In the genomic region with DNA sequence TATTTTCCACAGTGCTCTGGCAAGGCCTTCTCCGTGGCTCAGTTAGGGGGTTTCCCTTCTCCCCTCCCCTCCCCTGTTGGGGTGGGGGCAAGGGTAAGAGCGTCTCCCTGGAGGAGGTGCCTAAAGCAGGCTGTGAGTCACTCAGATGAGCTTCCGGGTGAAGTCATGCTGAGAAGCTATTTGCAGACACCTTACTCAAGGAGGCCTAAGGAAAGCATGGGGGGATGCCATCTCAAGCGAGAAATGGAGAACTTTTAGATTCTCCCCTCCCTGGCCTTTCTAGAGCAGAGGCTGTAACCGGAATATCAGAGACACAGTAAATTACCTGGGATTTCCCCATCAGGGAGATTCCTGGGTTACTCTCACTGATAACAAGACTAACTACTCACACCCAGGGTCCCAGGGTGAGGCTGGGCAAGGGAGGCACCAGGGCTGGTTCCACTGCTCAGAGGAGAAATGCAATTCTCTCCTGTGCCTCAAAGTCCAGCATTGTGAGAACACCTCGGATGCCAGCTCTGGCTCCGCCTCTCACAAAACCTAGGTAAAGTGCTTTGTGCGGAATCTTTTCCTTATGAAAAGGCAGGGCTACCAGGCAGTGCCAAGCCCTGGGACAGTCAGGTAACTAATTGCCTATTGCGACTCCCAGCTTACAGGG, we compare ENCODE assay signal across 9 cellular contexts.
DNase-seq lines count a peak whose midpoint lies in the region; ATAC-seq and TF ChIP-seq lines count a peak whose summit lies in the region.
"Had no signal": no experiment of that assay in that cellular context is flagged by ENCODE, and none has a peak within 500 bp of the region (broad histone marks: within the 10 kb centered on the region; RNA-seq: fewer than 3 reads in every experiment).

No MANE protein-coding gene starts in this region.

- peaks cover 0 to 6% of the 10 kb centered on the region in 2 donors for H3K27me3 Mint-ChIP-seq in CD4-positive, alpha-beta memory T cell
- H3K27me3 Mint-ChIP-seq in WTC11 (ENCODE audit: low read depth): no peaks in the 10 kb centered on the region
- H3K27me3 Mint-ChIP-seq in central memory CD8-positive, alpha-beta T cell: peaks cover 37% of the 10 kb centered on the region

- H3K4me3 Mint-ChIP-seq in CD4-positive, alpha-beta memory T cell: peak overlapping the region in 4 of 8 donors; percentile 22 to 71 (median 36)
- peak overlapping the region; percentile 20 for H3K4me3 Mint-ChIP-seq in WTC11
- no peak overlapping the region for H3K4me3 Mint-ChIP-seq in central memory CD8-positive, alpha-beta T cell

- peak overlapping the region in 6 of 7 donors; percentile 24 to 83 (median 80) for H3K27ac Mint-ChIP-seq in CD4-positive, alpha-beta memory T cell
- peak overlapping the region; percentile 68; the same call in 1 of the 2 replicates for H3K27ac Mint-ChIP-seq in WTC11
- H3K27ac Mint-ChIP-seq in central memory CD8-positive, alpha-beta T cell (ENCODE audit: low read depth): no peak overlapping the region

- POLR2A ChIA-PET in CD4-positive, alpha-beta memory T cell (lab: Charles Lee; ENCODE audit: partially characterized antibody): interaction anchor here (1.1 to 1.8 kb wide), 4 partner anchors 12 to 123 kb away, joined by 4 to 7 read pairs (median 6); a partner anchor contains a TSS
- POLR2A ChIA-PET in WTC11 (lab: Charles Lee): interaction anchor here (1.2 to 1.5 kb wide), 2 partner anchors 17 to 123 kb away, joined by 3 to 7 read pairs; a partner anchor contains a TSS

- DNase-seq in CD4-positive, alpha-beta memory T cell: peak; percentile 56 to 96 (median 68)
- DNase-seq in HT1080 (ENCODE audit: low read depth) (peak; percentile 84), WTC11 (ENCODE audit: low spot score) (peak; percentile 57), omental fat pad (ENCODE audit: low spot score) (no peak), NCI-H2081 (lab: John Stamatoyannopoulos, UW) (no peak), DMS153 treated with DMSO at 0.1 percent for 48 hours (lab: John Stamatoyannopoulos, UW; ENCODE audit: unreplicated experiment) (no peak)
- DNase-seq in central memory CD8-positive, alpha-beta T cell (ENCODE audit: low spot score in 2 of 2): peak in 1 of 2 donors; percentile 37

- H3K9me3 Mint-ChIP-seq in CD4-positive, alpha-beta memory T cell: peaks cover 0 to 2% (median 0%) of the 10 kb centered on the region in 8 donors
- H3K9me3 Mint-ChIP-seq in WTC11: no peaks in the 10 kb centered on the region
- no peaks in the 10 kb centered on the region for H3K9me3 Mint-ChIP-seq in central memory CD8-positive, alpha-beta T cell

- H3K36me3 Mint-ChIP-seq in CD4-positive, alpha-beta memory T cell: no peaks in the 10 kb centered on the region
- no peaks in the 10 kb centered on the region for H3K36me3 Mint-ChIP-seq in WTC11
- no peaks in the 10 kb centered on the region for H3K36me3 Mint-ChIP-seq in central memory CD8-positive, alpha-beta T cell (ENCODE audit: insufficient read depth)

- CTCF ChIA-PET in CD4-positive, alpha-beta memory T cell (lab: Charles Lee; ENCODE audit: partially characterized antibody): interaction anchor here (1.2 to 2.9 kb wide), 2 partner anchors 17 to 124 kb away, joined by 3 to 8 read pairs; a partner anchor contains a TSS
- CTCF ChIA-PET in WTC11 (lab: Charles Lee): interaction anchor here (0.6 to 4.0 kb wide), 8 partner anchors 8 to 124 kb away, joined by 3 to 30 read pairs (median 4); a partner anchor contains a TSS

- H3K27ac ChIP-seq in CD4-positive, alpha-beta memory T cell (ENCODE audit: low read depth, low read length): no peak overlapping the region
- H3K27ac ChIP-seq: parathyroid adenoma had no signal

- H3K4me1 ChIP-seq in CD4-positive, alpha-beta memory T cell (ENCODE audit: insufficient read depth, low read length): peaks cover 22% of the 10 kb centered on the region
- H3K4me1 ChIP-seq: parathyroid adenoma had no signal

- ATAC-seq in GM21515 (IDR thresholded peaks at IDR 0.05; ENCODE audit: unreplicated experiment) (peak; percentile 79), WTC11 (peak; percentile 91), omental fat pad (ENCODE audit: low FRiP score) (peak; percentile 92)
- peak; percentile 86 for ATAC-seq in central memory CD8-positive, alpha-beta T cell (replicated peaks; ENCODE audit: extremely low read depth, poor library complexity, severe bottlenecking)

- TF ChIP-seq CTCF in WTC11 (IDR thresholded peaks at IDR 0.05) (no peak), omental fat pad (IDR thresholded peaks at IDR 0.05) (no peak)

- H3K4me1 Mint-ChIP-seq in CD4-positive, alpha-beta memory T cell: peaks cover 12 to 32% (median 19%) of the 10 kb centered on the region in 4 donors
- H3K4me1 Mint-ChIP-seq in WTC11: peaks cover 36% of the 10 kb centered on the region
- peaks cover 19% of the 10 kb centered on the region for H3K4me1 Mint-ChIP-seq in central memory CD8-positive, alpha-beta T cell

- no peaks in the 10 kb centered on the region for H3K9me3 ChIP-seq in CD4-positive, alpha-beta memory T cell (ENCODE audit: control insufficient read depth in 1 of 2, low read length in 2 of 2)

- no peaks in the 10 kb centered on the region for H3K36me3 ChIP-seq in CD4-positive, alpha-beta memory T cell (ENCODE audit: insufficient read depth, low read length)

- H3K27me3 ChIP-seq in CD4-positive, alpha-beta memory T cell (ENCODE audit: insufficient read depth, low read length): no peaks in the 10 kb centered on the region

- no peak overlapping the region for H3K4me3 ChIP-seq in CD4-positive, alpha-beta memory T cell (ENCODE audit: low read length in 2 of 2)

- intact Hi-C loops in CD4-positive, alpha-beta memory T cell (cut with micrococcal nuclease): loop anchor here (1.0 to 2.0 kb wide), 2 partner anchors 17 to 123 kb away; no protein-coding TSS in a partner anchor

TF ChIP-seq in WTC11, 78 proteins besides CTCF, POLR2A, EP300 and RAD21:
- TF ChIP-seq RORB (CRISPR knock-in tag; IDR thresholded peaks at IDR 0.05): no peak
- TF ChIP-seq JAZF1 (CRISPR knock-in tag; IDR thresholded peaks at IDR 0.05): no peak
- no peak for TF ChIP-seq ZNF671 (CRISPR knock-in tag; IDR thresholded peaks at IDR 0.05)
- TF ChIP-seq OVOL2 (CRISPR knock-in tag; IDR thresholded peaks at IDR 0.05; ENCODE audit: borderline replicate concordance): no peak
- TF ChIP-seq, protein P1, sequence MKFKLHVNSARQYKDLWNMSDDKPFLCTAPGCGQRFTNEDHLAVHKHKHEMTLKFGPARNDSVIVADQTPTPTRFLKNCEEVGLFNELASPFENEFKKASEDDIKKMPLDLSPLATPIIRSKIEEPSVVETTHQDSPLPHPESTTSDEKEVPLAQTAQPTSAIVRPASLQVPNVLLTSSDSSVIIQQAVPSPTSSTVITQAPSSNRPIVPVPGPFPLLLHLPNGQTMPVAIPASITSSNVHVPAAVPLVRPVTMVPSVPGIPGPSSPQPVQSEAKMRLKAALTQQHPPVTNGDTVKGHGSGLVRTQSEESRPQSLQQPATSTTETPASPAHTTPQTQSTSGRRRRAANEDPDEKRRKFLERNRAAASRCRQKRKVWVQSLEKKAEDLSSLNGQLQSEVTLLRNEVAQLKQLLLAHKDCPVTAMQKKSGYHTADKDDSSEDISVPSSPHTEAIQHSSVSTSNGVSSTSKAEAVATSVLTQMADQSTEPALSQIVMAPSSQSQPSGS (CRISPR knock-in tag; IDR thresholded peaks at IDR 0.05; ENCODE audit: borderline replicate concordance, low read depth): no peak
- TF ChIP-seq TCF7 (CRISPR knock-in tag; IDR thresholded peaks at IDR 0.05; ENCODE audit: low read depth): no peak
- TF ChIP-seq ZNF219 (CRISPR knock-in tag; IDR thresholded peaks at IDR 0.05; ENCODE audit: borderline replicate concordance): no peak

Comparison
In these comparisons a context has a peak if more than half of its experiments do, and no peak if none do; other contexts are left out.
1. DNase-seq: peak in CD4-positive, alpha-beta memory T cell (5 of 5), HT1080 (single experiment) and WTC11 (single experiment); none in omental fat pad (single experiment), NCI-H2081 (0 of 2) and DMS153 treated with DMSO at 0.1 percent for 48 hours (single experiment).
2. Peak in every context shown above with its lines, with median percentiles within 50 percentile points of each other: ATAC-seq.